Comparison of ENCODE assay signal across 11 cellular contexts in the genomic region with DNA sequence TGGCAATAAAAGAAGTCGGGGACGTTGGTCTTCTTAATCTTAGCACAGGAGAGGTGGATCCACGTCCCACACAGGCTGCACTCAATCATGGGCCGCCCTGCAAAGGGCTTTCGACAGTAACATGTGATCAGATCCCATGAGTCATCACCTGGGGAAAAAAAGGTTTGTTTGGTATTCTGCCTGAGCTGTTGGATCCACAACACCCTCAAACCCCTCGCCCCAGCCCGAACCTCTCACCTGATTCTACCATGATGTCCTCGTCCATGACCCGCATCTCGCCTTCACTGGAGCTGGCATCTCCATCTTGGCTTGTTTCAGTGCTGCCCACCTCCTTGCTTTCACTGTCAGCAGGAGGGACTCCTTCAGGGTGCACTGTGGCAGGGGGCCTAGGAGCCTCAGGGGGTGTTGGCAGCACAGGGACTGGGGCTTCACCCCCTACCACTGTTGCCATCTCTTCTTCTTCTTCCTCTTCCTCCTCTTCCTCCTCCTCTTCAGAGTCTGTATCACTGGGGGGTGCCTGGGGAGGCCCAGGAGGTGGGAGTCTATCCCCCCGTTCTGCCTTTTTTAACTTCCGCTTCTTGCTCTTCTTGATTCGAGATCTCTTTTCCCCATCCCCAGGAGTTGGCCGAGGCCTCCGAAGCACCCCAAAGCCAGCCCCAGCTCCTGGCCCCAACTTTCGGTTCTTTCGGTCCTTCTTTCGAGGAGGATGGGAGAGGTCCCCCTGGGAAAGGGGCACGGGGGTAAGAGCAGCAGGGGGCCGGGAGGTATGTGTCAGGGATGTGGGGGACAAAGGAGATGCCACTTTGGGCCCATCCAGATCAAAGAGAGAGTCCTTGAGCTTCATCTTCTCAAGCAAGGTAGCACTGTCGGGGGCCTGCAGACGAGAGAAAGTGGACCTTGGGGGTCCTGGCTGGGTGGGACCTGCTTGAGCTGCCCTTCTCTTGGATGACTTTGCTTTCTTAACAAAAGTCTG. TPM values are rescaled to one million over a fixed set of nuclear protein-coding genes. Genes with fewer than 3 reads are reported as not detected.
DNase-seq lines count a peak whose midpoint lies in the region; ATAC-seq, FAIRE-seq and TF ChIP-seq lines count a peak whose summit lies in the region.
"Had no signal": no experiment of that assay in that cellular context is flagged by ENCODE, and none has a peak within 500 bp of the region (broad histone marks: within the 10 kb centered on the region; RNA-seq: fewer than 3 reads in every experiment).

No MANE protein-coding gene starts in this region.

- TF ChIP-seq EP300 in K562 (IDR thresholded peaks at IDR 0.05; ENCODE audit: low read length), result no peak

- CTCF ChIA-PET in CD4-positive, alpha-beta T cell (lab: Charles Lee), result interaction anchor here (0.6 to 3.5 kb wide), 4 partner anchors 15 to 1150 kb away, joined by 4 to 19 read pairs (median 5); a partner anchor contains a TSS
- CTCF ChIA-PET in K562 (lab: Yijun Ruan, JAX; ENCODE audit: low intra/inter-chr PET ratio) (no interaction called here), HEK293T (lab: Yijun Ruan, JAX) (interaction anchor here (0.9 kb wide), 1 partner anchor 15 kb away, joined by 4 read pairs; no protein-coding TSS in a partner anchor)

- no peak for ATAC-seq in CD4-positive, alpha-beta T cell (ENCODE audit: poor library complexity)
- ATAC-seq in K562 (no peak), HG03175 (IDR thresholded peaks at IDR 0.05; ENCODE audit: unreplicated experiment) (no peak)
- no peak for ATAC-seq in naive thymus-derived CD8-positive, alpha-beta T cell
- ATAC-seq: left lung had no signal

- no peak for TF ChIP-seq CTCF in CD4-positive, alpha-beta T cell (IDR thresholded peaks at IDR 0.05)
- no peak for TF ChIP-seq CTCF in K562 (IDR thresholded peaks at IDR 0.05 in 2 of 3, conservative IDR thresholded peaks at IDR 0.05 in 1 of 3; ENCODE audit: insufficient read depth in 2 of 3, low read depth in 1 of 3, low read length in 3 of 3)

- peak; percentile 78 for FAIRE-seq in K562 (lab: Jason Lieb, UNC)

- TF ChIP-seq POLR2A in K562 (conservative IDR thresholded peaks at IDR 0.05), result no peak

- BruUV-seq in K562 (replicated peaks; lab: Mats Ljungman, UMichigan), result TSS peak; percentile 14

- in situ Hi-C loops in K562 (cut with MboI), result no loop called here

- TF ChIP-seq RAD21 in K562 (CRISPR knock-in tag; conservative IDR thresholded peaks at IDR 0.05 in 1 of 2, IDR thresholded peaks at IDR 0.05 in 1 of 2), result no peak

- H3K4me1 Mint-ChIP-seq in CD4-positive, alpha-beta T cell (ENCODE audit: low read depth), result peaks cover 59% of the 10 kb centered on the region
- peaks cover 39 to 75% (median 65%) of the 10 kb centered on the region in 4 donors for H3K4me1 Mint-ChIP-seq in naive thymus-derived CD8-positive, alpha-beta T cell

- H3K27ac Mint-ChIP-seq in CD4-positive, alpha-beta T cell, result peak overlapping the region; percentile 93
- peak overlapping the region in 9 of 10 donors; percentile 27 to 99 (median 85) for H3K27ac Mint-ChIP-seq in naive thymus-derived CD8-positive, alpha-beta T cell

- no peaks in the 10 kb centered on the region for H3K9me3 ChIP-seq in CD4-positive, alpha-beta T cell (ENCODE audit: control insufficient read depth, low read length)
- H3K9me3 ChIP-seq in HUES48 (ENCODE audit: control insufficient read depth, insufficient read depth, low read length) (no peaks in the 10 kb centered on the region), K562 (replicated peaks; ENCODE audit: control insufficient read depth, insufficient read depth, low read depth, low read length) (no peaks in the 10 kb centered on the region)
- H3K9me3 ChIP-seq: HAP-1, left lung had no signal

- H3K9ac ChIP-seq in HUES48 (ENCODE audit: low read depth, low read length) (no peak overlapping the region), K562 (ENCODE audit: insufficient read depth in 1 of 2, low read depth in 2 of 2, low read length in 2 of 2) (peak overlapping the region; percentile 31 to 76; a peak in 3 of 4 replicates)

- H3K4me1 ChIP-seq in HUES48 (ENCODE audit: control insufficient read depth, insufficient read depth, low read length), result peaks cover 14% of the 10 kb centered on the region
- H3K4me1 ChIP-seq in K562 (replicated peaks in 1 of 2; ENCODE audit: control insufficient read depth in 2 of 2, insufficient read depth in 2 of 2, low read length in 2 of 2), result peaks cover 31 to 40% of the 10 kb centered on the region in 2 experiments; a peak in 4 of 5 replicates

- no peaks in the 10 kb centered on the region for H3K27me3 ChIP-seq in CD4-positive, alpha-beta T cell (ENCODE audit: control insufficient read depth, insufficient read depth, low read length)
- H3K27me3 ChIP-seq in HUES48 (ENCODE audit: control insufficient read depth, insufficient read depth, low read length) (no peaks in the 10 kb centered on the region), K562 (ENCODE audit: control insufficient read depth in 2 of 2, insufficient read depth in 2 of 2, low read length in 2 of 2) (no peaks in the 10 kb centered on the region)
- H3K27me3 ChIP-seq: left lung had no signal

- peaks cover 12% of the 10 kb centered on the region for H4K20me1 ChIP-seq in K562 (replicated peaks; ENCODE audit: control insufficient read depth, insufficient read depth, low read length)

- H3K27ac ChIP-seq in CD4-positive, alpha-beta T cell (ENCODE audit: low read depth, low read length), result no peak overlapping the region
- H3K27ac ChIP-seq in HUES48 (ENCODE audit: low read depth, low read length) (peak overlapping the region; percentile 94), K562 (ENCODE audit: extremely low read depth, low read depth, low read length) (peak overlapping the region; percentile 89; the same call in 2 of the 3 replicates)

- intact Hi-C loops in CD4-positive, alpha-beta T cell (cut with DNase I, micrococcal nuclease), result loop anchor here (10.0 kb wide), 1 partner anchor 609 kb away; no protein-coding TSS in a partner anchor
- intact Hi-C loops in K562 (cut with micrococcal nuclease), result loop anchor here (5.0 kb wide), 1 partner anchor 46 kb away; a partner anchor contains a TSS

- POLR2A ChIA-PET in CD4-positive, alpha-beta T cell (lab: Charles Lee), result interaction anchor here (1.4 to 17.0 kb wide), 3 partner anchors 16 to 450 kb away, joined by 3 to 234 read pairs (median 3); a partner anchor contains a TSS
- POLR2A ChIA-PET in K562 (lab: Yijun Ruan, JAX) (interaction anchor here (1.3 to 6.6 kb wide), 3 partner anchors 11 to 14 kb away, joined by 4 to 73 read pairs (median 8); a partner anchor contains a TSS), HEK293T (lab: Yijun Ruan, JAX) (interaction anchor here (0.9 to 9.7 kb wide), 2 partner anchors 14 to 20 kb away, joined by 4 to 166 read pairs; a partner anchor contains a TSS)
- POLR2A ChIA-PET in naive thymus-derived CD8-positive, alpha-beta T cell (lab: Charles Lee), result interaction anchor here (0.6 to 18.2 kb wide), 8 partner anchors 8 to 451 kb away, joined by 3 to 371 read pairs (median 5); a partner anchor contains a TSS

- 53% methylated on average over 14 of the region's 22 CpGs for WGBS in K562 (ENCODE audit: insufficient coverage, low coverage, missing lambda C conversion rate)

- no peak for DNase-seq in CD4-positive, alpha-beta T cell
- DNase-seq in K562 (ENCODE audit: extremely low read depth in 1 of 4, low spot score in 3 of 4) (peak in 2 of 4 experiments; percentile 13 to 71), HEK293T (ENCODE audit: extremely low spot score) (no peak), cerebellum (ENCODE audit: low spot score) (no peak)
- no peak for DNase-seq in naive thymus-derived CD8-positive, alpha-beta T cell
- no peak for DNase-seq in stimulated activated CD4-positive, alpha-beta T cell treated with anti-CD3 and anti-CD28 coated beads, Interleukin-2, amount 100 ng/mL, for 24 hours
- DNase-seq: central memory CD4-positive, alpha-beta T cell; left lung had no signal

- peaks cover 92% of the 10 kb centered on the region for H3K79me2 ChIP-seq in K562 (ENCODE audit: control insufficient read depth, insufficient read depth, low read length)

- no peak overlapping the region for H2AFZ ChIP-seq in K562 (ENCODE audit: low read depth, low read length)

- H3K4me3 ChIP-seq in HUES48 (ENCODE audit: low read depth, low read length) (no peak overlapping the region), K562 (peak overlapping the region; percentile 3; the same call in 1 of the 2 replicates)

- peak overlapping the region; percentile 94 for H3K4me3 Mint-ChIP-seq in CD4-positive, alpha-beta T cell
- peak overlapping the region in 8 of 10 donors; percentile 34 to 95 (median 94) for H3K4me3 Mint-ChIP-seq in naive thymus-derived CD8-positive, alpha-beta T cell

- H3K36me3 Mint-ChIP-seq in CD4-positive, alpha-beta T cell (ENCODE audit: low read depth), result peaks cover 67% of the 10 kb centered on the region
- peaks cover 0 to 32% (median 0%) of the 10 kb centered on the region in 3 donors for H3K36me3 Mint-ChIP-seq in naive thymus-derived CD8-positive, alpha-beta T cell

- peaks cover 4% of the 10 kb centered on the region for H3K9me1 ChIP-seq in K562 (ENCODE audit: control insufficient read depth, insufficient read depth, low read length)

- H3K36me3 ChIP-seq in HUES48 (ENCODE audit: control insufficient read depth, insufficient read depth, low read length), result peaks cover 37% of the 10 kb centered on the region
- peaks cover 50% of the 10 kb centered on the region; the same call in 2 of the 3 replicates for H3K36me3 ChIP-seq in K562 (ENCODE audit: control insufficient read depth, insufficient read depth, low read length)

- H3K9me3 Mint-ChIP-seq in CD4-positive, alpha-beta T cell, result no peaks in the 10 kb centered on the region
- no peaks in the 10 kb centered on the region for H3K9me3 Mint-ChIP-seq in naive thymus-derived CD8-positive, alpha-beta T cell

- H3K27me3 Mint-ChIP-seq in CD4-positive, alpha-beta T cell, result no peaks in the 10 kb centered on the region
- peaks cover 0 to 1% (median 0%) of the 10 kb centered on the region in 5 donors for H3K27me3 Mint-ChIP-seq in naive thymus-derived CD8-positive, alpha-beta T cell

- peak overlapping the region; percentile 56 for H3K4me2 ChIP-seq in K562 (ENCODE audit: insufficient read depth, low read length)

RNA-seq across cellular contexts. Expression of a gene that starts 1.7 kb away (rescaled TPM):
- total RNA-seq in CD4-positive, alpha-beta T cell, result 10 to 100 TPM; 40.9 to 41.3 TPM
- 108 and 173 TPM in 2 replicates for total RNA-seq in K562 (2011; cell fraction: chromatin; rRNA removed; ENCODE audit: low replicate concordance)
- 80.7 and 98.4 TPM in 2 replicates for total RNA-seq in K562 (2011; cell fraction: nucleolus; rRNA removed)
- total RNA-seq in K562 (2011; cell fraction: nucleoplasm; rRNA removed), result 85.2 and 125 TPM in 2 replicates
- 39.1 and 42.9 TPM in 2 replicates for total RNA-seq in K562 (2014; rRNA removed)
- 10.7 and 12.0 TPM in 2 replicates for total RNA-seq in K562 (2014; rRNA removed; fragmentation: Illumina TruSeq; extraction: Trizol)
- total RNA-seq in K562 (2015; rRNA removed; fragmentation: Illumina TruSeq; extraction: Trizol), result 24.3 and 25.9 TPM in 2 replicates
- 44.6 and 49.5 TPM in 2 replicates for total RNA-seq in K562 (2021)
- 3.9 and 7.2 TPM in 2 replicates for polyA plus RNA-seq in K562 (2011; rRNA removed)
- polyA plus RNA-seq in K562 (2011; cell fraction: cytosol; rRNA removed), result 6.9 and 7.1 TPM in 2 replicates
- 34.8 and 49.0 TPM in 2 replicates for polyA plus RNA-seq in K562 (2011; cell fraction: nucleus; rRNA removed)
- 45.7 and 51.8 TPM in 2 replicates for polyA plus RNA-seq in K562 (2012)
- polyA plus RNA-seq in K562 (2014; fragmentation: Illumina TruSeq; extraction: Trizol), result 34.0 and 35.5 TPM in 2 replicates
- polyA plus RNA-seq in K562 (2014; fragmentation: Nextera tagmentation; extraction: Ambion mirVana), result 1 to 10 TPM; 1.3 TPM
- 25.8 and 28.5 TPM in 2 replicates for polyA plus RNA-seq in K562 (2014; rRNA removed)
- polyA minus RNA-seq in K562 (2011; rRNA and poly(A)+ RNA removed), result 11.9 and 13.2 TPM in 2 replicates
- polyA minus RNA-seq in K562 (2011; cell fraction: cytosol; rRNA and poly(A)+ RNA removed), result 9.1 and 20.8 TPM in 2 replicates
- polyA minus RNA-seq in K562 (2011; cell fraction: nucleus; rRNA and poly(A)+ RNA removed), result 30.4 and 34.9 TPM in 2 replicates
- total RNA-seq in naive thymus-derived CD8-positive, alpha-beta T cell, result 10 to 100 TPM; 80.7 to 81.5 TPM
- polyA plus RNA-seq in naive thymus-derived CD8-positive, alpha-beta T cell, result 10 to 100 TPM; 19.3 to 26.5 (median 19.3) TPM
- 52.5 TPM for total RNA-seq in cerebellum

RNA-seq across cellular contexts. Expression of a gene that starts 3.3 kb away (rescaled TPM):
- total RNA-seq in CD4-positive, alpha-beta T cell, result 1 to 10 TPM; 4.5 to 5.1 TPM
- 21.4 and 38.4 TPM in 2 replicates for total RNA-seq in K562 (2011; cell fraction: chromatin; rRNA removed; ENCODE audit: low replicate concordance)
- 20.0 and 20.1 TPM in 2 replicates for total RNA-seq in K562 (2011; cell fraction: nucleolus; rRNA removed)
- total RNA-seq in K562 (2011; cell fraction: nucleoplasm; rRNA removed), result 23.5 and 23.7 TPM in 2 replicates
- total RNA-seq in K562 (2014; rRNA removed) (39.0 and 49.9 TPM in 2 replicates), K562 (2014; rRNA removed; fragmentation: Illumina TruSeq; extraction: Trizol) (27.8 and 28.1 TPM in 2 replicates), K562 (2015; rRNA removed; fragmentation: Illumina TruSeq; extraction: Trizol) (50.1 and 51.1 TPM in 2 replicates), K562 (2021) (33.7 and 38.6 TPM in 2 replicates), cerebellum (20.5 TPM)
- polyA plus RNA-seq in K562 (2011; rRNA removed) (25.0 and 32.7 TPM in 2 replicates), K562 (2014; fragmentation: Illumina TruSeq; extraction: Trizol) (53.1 and 87.5 TPM in 2 replicates), K562 (2014; fragmentation: Nextera tagmentation; extraction: Ambion mirVana) (1 to 10 TPM; 7.4 TPM), K562 (2014; rRNA removed) (34.1 and 36.1 TPM in 2 replicates)
- polyA plus RNA-seq in K562 (2011; cell fraction: cytosol; rRNA removed), result 20.0 and 33.8 TPM in 2 replicates
- 16.8 and 28.4 TPM in 2 replicates for polyA plus RNA-seq in K562 (2011; cell fraction: nucleus; rRNA removed)
- 27.6 and 38.6 TPM in 2 replicates for polyA plus RNA-seq in K562 (2012)
- 20.2 and 26.4 TPM in 2 replicates for polyA minus RNA-seq in K562 (2011; rRNA and poly(A)+ RNA removed)
- polyA minus RNA-seq in K562 (2011; cell fraction: cytosol; rRNA and poly(A)+ RNA removed), result 14.2 and 19.9 TPM in 2 replicates
- 7.1 and 10.6 TPM in 2 replicates for polyA minus RNA-seq in K562 (2011; cell fraction: nucleus; rRNA and poly(A)+ RNA removed)
- 10 to 100 TPM; 49.9 to 53.9 TPM for total RNA-seq in naive thymus-derived CD8-positive, alpha-beta T cell
- 10 to 100 TPM; 18.1 to 35.7 (median 22.2) TPM for polyA plus RNA-seq in naive thymus-derived CD8-positive, alpha-beta T cell

RNA-seq across cellular contexts. Expression of a gene that starts 6.3 kb away (rescaled TPM):
- total RNA-seq in CD4-positive, alpha-beta T cell, result 100 to 1,000 TPM; 182 to 195 TPM
- 24.6 and 29.6 TPM in 2 replicates for total RNA-seq in K562 (2011; cell fraction: chromatin; rRNA removed; ENCODE audit: low replicate concordance)
- total RNA-seq in K562 (2011; cell fraction: nucleolus; rRNA removed), result 22.9 and 27.7 TPM in 2 replicates
- total RNA-seq in K562 (2011; cell fraction: nucleoplasm; rRNA removed), result 36.2 and 50.7 TPM in 2 replicates
- total RNA-seq in K562 (2014; rRNA removed) (47.5 and 75.8 TPM in 2 replicates), K562 (2014; rRNA removed; fragmentation: Illumina TruSeq; extraction: Trizol) (104 and 117 TPM in 2 replicates), K562 (2015; rRNA removed; fragmentation: Illumina TruSeq; extraction: Trizol) (114 TPM in 2 replicates), K562 (2021) (152 and 155 TPM in 2 replicates), cerebellum (102 TPM)
- polyA plus RNA-seq in K562 (2011; rRNA removed) (152 and 170 TPM in 2 replicates), K562 (2014; fragmentation: Illumina TruSeq; extraction: Trizol) (309 and 373 TPM in 2 replicates), K562 (2014; fragmentation: Nextera tagmentation; extraction: Ambion mirVana) (100 to 1,000 TPM; 246 to 279 TPM), K562 (2014; rRNA removed) (130 and 135 TPM in 2 replicates)
- polyA plus RNA-seq in K562 (2011; cell fraction: cytosol; rRNA removed), result 165 and 263 TPM in 2 replicates
- 57.4 and 88.4 TPM in 2 replicates for polyA plus RNA-seq in K562 (2011; cell fraction: nucleus; rRNA removed)
- polyA plus RNA-seq in K562 (2012), result 192 and 504 TPM in 2 replicates
- 102 and 103 TPM in 2 replicates for polyA minus RNA-seq in K562 (2011; rRNA and poly(A)+ RNA removed)
- 54.3 and 65.2 TPM in 2 replicates for polyA minus RNA-seq in K562 (2011; cell fraction: cytosol; rRNA and poly(A)+ RNA removed)
- 10.8 and 28.3 TPM in 2 replicates for polyA minus RNA-seq in K562 (2011; cell fraction: nucleus; rRNA and poly(A)+ RNA removed)
- 100 to 1,000 TPM; 268 to 280 TPM for total RNA-seq in naive thymus-derived CD8-positive, alpha-beta T cell
- 100 to 1,000 TPM; 799 to 964 (median 817) TPM for polyA plus RNA-seq in naive thymus-derived CD8-positive, alpha-beta T cell

RNA-seq across cellular contexts. Expression of a gene that starts 15.6 kb away (rescaled TPM):
- total RNA-seq in CD4-positive, alpha-beta T cell, result 10 to 100 TPM; 79.3 to 80.7 TPM
- 89.9 and 155 TPM in 2 replicates for total RNA-seq in K562 (2011; cell fraction: chromatin; rRNA removed; ENCODE audit: low replicate concordance)
- total RNA-seq in K562 (2011; cell fraction: nucleolus; rRNA removed), result 115 and 117 TPM in 2 replicates
- total RNA-seq in K562 (2011; cell fraction: nucleoplasm; rRNA removed), result 129 and 140 TPM in 2 replicates
- total RNA-seq in K562 (2014; rRNA removed), result 28.5 and 34.9 TPM in 2 replicates
- 16.6 and 17.8 TPM in 2 replicates for total RNA-seq in K562 (2014; rRNA removed; fragmentation: Illumina TruSeq; extraction: Trizol)
- total RNA-seq in K562 (2015; rRNA removed; fragmentation: Illumina TruSeq; extraction: Trizol), result 22.4 and 23.0 TPM in 2 replicates
- 98.9 and 102 TPM in 2 replicates for total RNA-seq in K562 (2021)
- 61.4 and 81.4 TPM in 2 replicates for polyA plus RNA-seq in K562 (2011; rRNA removed)
- 88.4 and 90.5 TPM in 2 replicates for polyA plus RNA-seq in K562 (2011; cell fraction: cytosol; rRNA removed)
- polyA plus RNA-seq in K562 (2011; cell fraction: nucleus; rRNA removed), result 93.5 and 104 TPM in 2 replicates
- polyA plus RNA-seq in K562 (2012), result 107 and 141 TPM in 2 replicates
- 146 and 150 TPM in 2 replicates for polyA plus RNA-seq in K562 (2014; fragmentation: Illumina TruSeq; extraction: Trizol)
- 10 to 100 TPM; 10.7 to 13.0 TPM for polyA plus RNA-seq in K562 (2014; fragmentation: Nextera tagmentation; extraction: Ambion mirVana)
- polyA plus RNA-seq in K562 (2014; rRNA removed), result 64.6 and 74.6 TPM in 2 replicates
- 48.9 and 53.2 TPM in 2 replicates for polyA minus RNA-seq in K562 (2011; rRNA and poly(A)+ RNA removed)
- 64.0 and 77.7 TPM in 2 replicates for polyA minus RNA-seq in K562 (2011; cell fraction: cytosol; rRNA and poly(A)+ RNA removed)
- 18.8 and 38.0 TPM in 2 replicates for polyA minus RNA-seq in K562 (2011; cell fraction: nucleus; rRNA and poly(A)+ RNA removed)
- 100 to 1,000 TPM; 138 to 142 TPM for total RNA-seq in naive thymus-derived CD8-positive, alpha-beta T cell
- 10 to 100 TPM; 33.6 to 42.3 (median 39.7) TPM for polyA plus RNA-seq in naive thymus-derived CD8-positive, alpha-beta T cell
- total RNA-seq in cerebellum, result 35.8 TPM

RNA-seq across cellular contexts. Expression of a gene that starts 16.0 kb away (rescaled TPM):
- 10 to 100 TPM; 20.1 to 21.3 TPM for total RNA-seq in CD4-positive, alpha-beta T cell
- total RNA-seq in K562 (2011; cell fraction: chromatin; rRNA removed; ENCODE audit: low replicate concordance), result 28.4 and 69.3 TPM in 2 replicates
- total RNA-seq in K562 (2011; cell fraction: nucleolus; rRNA removed), result 49.4 and 51.6 TPM in 2 replicates
- total RNA-seq in K562 (2011; cell fraction: nucleoplasm; rRNA removed), result 43.8 and 45.5 TPM in 2 replicates
- total RNA-seq in K562 (2014; rRNA removed) (52.9 and 65.1 TPM in 2 replicates), K562 (2014; rRNA removed; fragmentation: Illumina TruSeq; extraction: Trizol) (25.5 and 25.7 TPM in 2 replicates), K562 (2015; rRNA removed; fragmentation: Illumina TruSeq; extraction: Trizol) (36.6 and 38.1 TPM in 2 replicates), K562 (2021) (61.1 and 61.4 TPM in 2 replicates), cerebellum (20.0 TPM)
- polyA plus RNA-seq in K562 (2011; rRNA removed) (41.1 and 45.5 TPM in 2 replicates), K562 (2014; fragmentation: Illumina TruSeq; extraction: Trizol) (67.2 and 72.9 TPM in 2 replicates), K562 (2014; fragmentation: Nextera tagmentation; extraction: Ambion mirVana) (10 to 100 TPM; 48.8 to 77.9 TPM), K562 (2014; rRNA removed) (72.9 and 90.0 TPM in 2 replicates)
- polyA plus RNA-seq in K562 (2011; cell fraction: cytosol; rRNA removed), result 72.7 and 84.6 TPM in 2 replicates
- 74.5 and 78.4 TPM in 2 replicates for polyA plus RNA-seq in K562 (2011; cell fraction: nucleus; rRNA removed)
- polyA plus RNA-seq in K562 (2012), result 54.2 and 70.9 TPM in 2 replicates
- polyA minus RNA-seq in K562 (2011; rRNA and poly(A)+ RNA removed), result 21.2 and 32.3 TPM in 2 replicates
- polyA minus RNA-seq in K562 (2011; cell fraction: cytosol; rRNA and poly(A)+ RNA removed), result 21.1 and 28.9 TPM in 2 replicates
- polyA minus RNA-seq in K562 (2011; cell fraction: nucleus; rRNA and poly(A)+ RNA removed), result 13.3 and 18.7 TPM in 2 replicates
- total RNA-seq in naive thymus-derived CD8-positive, alpha-beta T cell, result 10 to 100 TPM; 35.1 to 36.1 TPM
- polyA plus RNA-seq in naive thymus-derived CD8-positive, alpha-beta T cell, result 10 to 100 TPM; 55.5 to 94.0 (median 70.8) TPM
